Comparison of ENCODE assay signal across 14 cellular contexts in the genomic region with DNA sequence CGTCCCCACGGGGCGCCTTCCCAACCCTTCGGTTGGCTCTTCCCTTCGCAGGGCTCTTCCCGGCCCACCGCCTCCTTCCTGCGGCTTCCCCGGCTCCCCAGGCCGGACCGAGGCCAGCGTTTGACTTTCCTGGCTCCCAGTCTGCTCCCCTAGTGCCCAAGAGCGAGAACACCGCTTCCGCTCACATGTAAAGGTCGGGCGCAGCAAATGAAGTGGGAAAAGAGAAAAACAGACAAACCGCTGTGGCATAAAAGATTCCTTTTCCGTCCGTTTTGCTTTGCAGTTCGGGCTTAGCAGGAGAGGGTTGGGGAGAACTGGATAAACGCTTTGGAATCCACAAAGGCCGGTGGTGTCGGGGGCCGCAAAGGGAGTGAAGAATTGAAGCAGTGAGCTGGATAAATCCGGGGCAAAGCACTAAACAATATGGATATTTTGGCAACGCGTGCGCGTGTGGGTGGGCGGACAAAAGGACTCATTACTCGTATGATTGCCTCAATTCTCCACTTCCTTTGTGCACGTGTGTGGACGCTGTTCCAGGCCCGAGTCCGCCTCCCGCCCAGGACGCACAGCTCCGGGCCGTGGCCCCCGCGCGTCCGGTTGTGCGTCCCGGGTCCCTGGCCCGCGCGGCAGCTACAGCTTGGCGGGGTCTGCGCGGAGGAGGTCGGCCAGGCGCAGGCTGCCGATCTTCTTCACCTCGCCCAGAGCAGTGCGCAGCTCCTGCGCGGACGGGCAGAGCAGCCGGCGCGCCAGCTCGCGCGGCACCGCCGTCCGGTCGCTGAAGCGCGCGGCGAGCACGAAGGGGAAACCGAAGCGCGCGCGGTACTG. TPM values are rescaled to one million over a fixed set of nuclear protein-coding genes. Genes with fewer than 3 reads are reported as not detected.
DNase-seq lines count a peak whose midpoint lies in the region; ATAC-seq, FAIRE-seq and TF ChIP-seq lines count a peak whose summit lies in the region.
"Had no signal": no experiment of that assay in that cellular context is flagged by ENCODE, and none has a peak within 500 bp of the region (broad histone marks: within the 10 kb centered on the region; RNA-seq: fewer than 3 reads in every experiment).

No MANE protein-coding gene starts in this region.

- H3K4me1 ChIP-seq in HepG2 (ENCODE audit: insufficient read depth, low read length) (peaks cover 13% of the 10 kb centered on the region), suprapubic skin (peaks cover 36% of the 10 kb centered on the region)

- no peak for TF ChIP-seq RAD21 in HepG2 (CRISPR knock-in tag; IDR thresholded peaks at IDR 0.05)

- no peak overlapping the region for H3K27ac ChIP-seq in HepG2 (ENCODE audit: extremely low read length, insufficient read depth, low read length)
- no peak overlapping the region for H3K27ac ChIP-seq in suprapubic skin
- H3K27ac ChIP-seq: skin epidermis had no signal

- TF ChIP-seq EP300 in HepG2 (IDR thresholded peaks at IDR 0.05; ENCODE audit: low read depth in 2 of 2, low read length in 2 of 2) (no peak), HepG2 (CRISPR knock-in tag; IDR thresholded peaks at IDR 0.05; ENCODE audit: borderline replicate concordance) (no peak), suprapubic skin (IDR thresholded peaks at IDR 0.05) (no peak)

- TF ChIP-seq CTCF in HepG2 (CRISPR knock-in tag; IDR thresholded peaks at IDR 0.05): no peak
- no peak for TF ChIP-seq CTCF in suprapubic skin (IDR thresholded peaks at IDR 0.05)

- peaks cover 28% of the 10 kb centered on the region for H3K4me1 Mint-ChIP-seq in activated T-cell treated with anti-CD3 and anti-CD28 coated beads, Interleukin-2, amount 50 U/mL, for 72 hours (ENCODE audit: low read depth)
- H3K4me1 Mint-ChIP-seq in activated naive CD8-positive, alpha-beta T cell (ENCODE audit: low read depth): peaks cover 23% of the 10 kb centered on the region
- H3K4me1 Mint-ChIP-seq: activated T-helper 17 cell treated with anti-CD3 and anti-CD28 coated beads, Interleukin-2, amount 50 U/mL, for 72 hours had no signal

- H3K9me3 ChIP-seq in HepG2 (ENCODE audit: low read length): no peaks in the 10 kb centered on the region
- no peaks in the 10 kb centered on the region for H3K9me3 ChIP-seq in suprapubic skin

- POLR2A ChIA-PET in HepG2 (lab: Yijun Ruan, JAX): no interaction called here

- H3K36me3 ChIP-seq in HepG2 (replicated peaks in 1 of 2; ENCODE audit: control insufficient read depth in 1 of 2, insufficient read depth in 2 of 2, low read length in 2 of 2): no peaks in the 10 kb centered on the region
- H3K36me3 ChIP-seq in suprapubic skin: no peaks in the 10 kb centered on the region

- no peaks in the 10 kb centered on the region for H4K20me1 ChIP-seq in HepG2 (ENCODE audit: insufficient read depth, low read length)

- no peak for ATAC-seq in activated T-cell treated with anti-CD3 and anti-CD28 coated beads, Interleukin-2, amount 50 U/mL, for 72 hours (replicated peaks in 1 of 2)
- peak; percentile 24; the same call in 2 of the 3 replicates for ATAC-seq in HepG2
- no peak for ATAC-seq in GM21381 (IDR thresholded peaks at IDR 0.05; ENCODE audit: unreplicated experiment)
- ATAC-seq: activated T-helper 17 cell treated with anti-CD3 and anti-CD28 coated beads, Interleukin-2, amount 50 U/mL, for 72 hours; HCT116 had no signal

- no peak for DNase-seq in activated T-cell treated with anti-CD3 and anti-CD28 coated beads, Interleukin-2, amount 50 U/mL, for 72 hours
- no peak for DNase-seq in activated T-cell treated with anti-CD3 and anti-CD28 coated beads for 4 hours
- DNase-seq in HepG2 (ENCODE audit: low spot score): no peak
- DNase-seq in suprapubic skin (ENCODE audit: low spot score in 2 of 2): peak in 1 of 2 donors; percentile 41
- DNase-seq in stimulated activated CD4-positive, alpha-beta T cell treated with anti-CD3 and anti-CD28 coated beads, Interleukin-1b, Interleukin-23, amount 100 ng/mL, for 48 hours: no peak
- no peak for DNase-seq in NCI-H446 treated with DMSO at 0.1 percent for 48 hours (lab: John Stamatoyannopoulos, UW)
- DNase-seq: NCI-H2227 treated with DMSO at 0.1 percent for 48 hours had no signal

- no peaks in the 10 kb centered on the region for H3K79me2 ChIP-seq in HepG2 (ENCODE audit: insufficient read depth, low read length)

- H3K4me3 ChIP-seq in HepG2 (replicated peaks in 1 of 3; ENCODE audit: insufficient read depth in 1 of 3, low read depth in 2 of 3, low read length in 3 of 3) (no peak overlapping the region), suprapubic skin (peak overlapping the region; percentile 20)
- H3K4me3 ChIP-seq: skin epidermis had no signal

- H3K9me3 Mint-ChIP-seq in activated T-cell treated with anti-CD3 and anti-CD28 coated beads, Interleukin-2, amount 50 U/mL, for 72 hours: no peaks in the 10 kb centered on the region
- no peaks in the 10 kb centered on the region for H3K9me3 Mint-ChIP-seq in activated naive CD8-positive, alpha-beta T cell (ENCODE audit: low read depth)
- H3K9me3 Mint-ChIP-seq: activated T-helper 17 cell treated with anti-CD3 and anti-CD28 coated beads, Interleukin-2, amount 50 U/mL, for 72 hours had no signal

- in situ Hi-C loops in HepG2 (cut with HindIII; ENCODE audit: extremely low pct_ligation_motif_present, low pct_unique_long_range_greater_than_20kb): loop anchor here (10.0 to 25.0 kb wide), 2 partner anchors 490 to 613 kb away; no protein-coding TSS in a partner anchor

- peak overlapping the region; percentile 69 for H3K27ac Mint-ChIP-seq in activated T-cell treated with anti-CD3 and anti-CD28 coated beads, Interleukin-2, amount 50 U/mL, for 72 hours
- no peak overlapping the region for H3K27ac Mint-ChIP-seq in activated naive CD8-positive, alpha-beta T cell
- H3K27ac Mint-ChIP-seq: activated T-helper 17 cell treated with anti-CD3 and anti-CD28 coated beads, Interleukin-2, amount 50 U/mL, for 72 hours had no signal

- intact Hi-C loops in HepG2 (cut with micrococcal nuclease; ENCODE audit: unreplicated experiment): no loop called here

- CTCF ChIA-PET in HepG2 (lab: Yijun Ruan, JAX; ENCODE audit: low intra/inter-chr PET ratio, low total read pairs): no interaction called here

- no peaks in the 10 kb centered on the region for H3K36me3 Mint-ChIP-seq in activated T-cell treated with anti-CD3 and anti-CD28 coated beads, Interleukin-2, amount 50 U/mL, for 72 hours (ENCODE audit: insufficient read depth in 2 of 2)
- no peaks in the 10 kb centered on the region for H3K36me3 Mint-ChIP-seq in activated naive CD8-positive, alpha-beta T cell

- peak overlapping the region; percentile 28 to 49 for H3K4me3 Mint-ChIP-seq in activated T-cell treated with anti-CD3 and anti-CD28 coated beads, Interleukin-2, amount 50 U/mL, for 72 hours
- peak overlapping the region; percentile 38 for H3K4me3 Mint-ChIP-seq in activated naive CD8-positive, alpha-beta T cell

- H3K27me3 ChIP-seq in HepG2 (ENCODE audit: control insufficient read depth in 1 of 2, insufficient read depth in 2 of 2, low read length in 2 of 2): peaks cover 10 to 68% of the 10 kb centered on the region in 2 experiments
- H3K27me3 ChIP-seq in suprapubic skin: peaks cover 100% of the 10 kb centered on the region

- H2AFZ ChIP-seq in HepG2 (ENCODE audit: low read length): no peak overlapping the region

- H3K9ac ChIP-seq in HepG2 (ENCODE audit: insufficient read depth, low read depth, low read length): no peak overlapping the region

- H3K27me3 Mint-ChIP-seq in activated T-cell treated with anti-CD3 and anti-CD28 coated beads, Interleukin-2, amount 50 U/mL, for 72 hours (ENCODE audit: low read depth): peaks cover 90% of the 10 kb centered on the region
- peaks cover 49% of the 10 kb centered on the region for H3K27me3 Mint-ChIP-seq in activated naive CD8-positive, alpha-beta T cell

- 35% methylated on average over 32 of the region's 80 CpGs for WGBS in HepG2 (ENCODE audit: low lambda C conversion rate)
- 6% methylated on average over 43 of the region's 80 CpGs for WGBS in suprapubic skin

- no peak for FAIRE-seq in HepG2 (lab: Jason Lieb, UNC)

- no peak overlapping the region; the same call in 1 of the 2 replicates for H3K4me2 ChIP-seq in HepG2 (ENCODE audit: low read depth, low read length)

- TF ChIP-seq POLR2A in HepG2 (IDR thresholded peaks at IDR 0.05; ENCODE audit: insufficient read depth in 1 of 2, low read depth in 2 of 2, low read length in 2 of 2) (no peak), suprapubic skin (IDR thresholded peaks at IDR 0.05) (no peak)

- no TSS peak for BruUV-seq in HepG2 (replicated peaks; lab: Mats Ljungman, UMichigan)

RNA-seq across cellular contexts. Expression of a gene that starts 8.6 kb away (rescaled TPM):
- not detected for total RNA-seq in activated T-cell treated with anti-CD3 and anti-CD28 coated beads, Interleukin-2, amount 50 U/mL, for 72 hours
- total RNA-seq in HepG2 (2016; rRNA removed; fragmentation: Illumina TruSeq; extraction: Trizol): 0.04 TPM in 1 of 2 replicates, not detected in the other
- total RNA-seq in HepG2 (2016; cell fraction: cytosol; rRNA removed; fragmentation: Illumina TruSeq; extraction: Trizol; ENCODE audit: low read depth): 0.09 TPM in 1 of 2 replicates, not detected in the other
- total RNA-seq in HepG2 (2016; cell fraction: insoluble cytoplasmic fraction; rRNA removed; fragmentation: Illumina TruSeq; extraction: Trizol): 0.04 TPM in 1 of 2 replicates, not detected in the other
- 0.14 and 0.25 TPM in 2 replicates for total RNA-seq in HepG2 (2016; cell fraction: membrane; rRNA removed; fragmentation: Illumina TruSeq; extraction: Trizol)
- not detected in 2 replicates for total RNA-seq in HepG2 (2016; cell fraction: nucleus; rRNA removed; fragmentation: Illumina TruSeq; extraction: Trizol)
- polyA plus RNA-seq in HepG2 (2011; rRNA removed): not detected in 2 replicates
- not detected in 2 replicates for polyA plus RNA-seq in HepG2 (2011; cell fraction: cytosol; rRNA removed)
- polyA plus RNA-seq in HepG2 (2011; cell fraction: nucleus; rRNA removed): 0.27 TPM in 1 of 2 replicates, not detected in the other
- not detected in 2 replicates for polyA plus RNA-seq in HepG2 (2012)
- polyA plus RNA-seq in HepG2 (2016; cell fraction: cytosol; fragmentation: Illumina TruSeq; extraction: Trizol; ENCODE audit: low read depth): 0.02 and 0.08 TPM in 2 replicates
- not detected in 2 replicates for polyA plus RNA-seq in HepG2 (2016; cell fraction: insoluble cytoplasmic fraction; fragmentation: Illumina TruSeq; extraction: Trizol; ENCODE audit: low read depth)
- polyA plus RNA-seq in HepG2 (2016; cell fraction: membrane; fragmentation: Illumina TruSeq; extraction: Trizol; ENCODE audit: low read depth): 0.22 TPM in 1 of 2 replicates, not detected in the other
- polyA plus RNA-seq in HepG2 (2016; cell fraction: nucleus; fragmentation: Illumina TruSeq; extraction: Trizol; ENCODE audit: insufficient read depth, low read depth): not detected in 2 replicates
- not detected in 2 replicates for polyA minus RNA-seq in HepG2 (2011; rRNA and poly(A)+ RNA removed; ENCODE audit: low replicate concordance)
- polyA minus RNA-seq in HepG2 (2011; cell fraction: cytosol; rRNA and poly(A)+ RNA removed): not detected in 2 replicates
- polyA minus RNA-seq in HepG2 (2011; cell fraction: nucleus; rRNA and poly(A)+ RNA removed): 0.13 TPM in 1 of 2 replicates, not detected in the other
- total RNA-seq in suprapubic skin: not detected
- total RNA-seq: activated T-helper 17 cell treated with anti-CD3 and anti-CD28 coated beads, Interleukin-2, amount 50 U/mL, for 72 hours; LHCN-M2 had no signal

RNA-seq across cellular contexts. Expression of a gene that starts 10.8 kb away (rescaled TPM):
- not detected for total RNA-seq in activated T-cell treated with anti-CD3 and anti-CD28 coated beads, Interleukin-2, amount 50 U/mL, for 72 hours
- total RNA-seq in HepG2 (2016; rRNA removed; fragmentation: Illumina TruSeq; extraction: Trizol): not detected in 2 replicates
- not detected in 2 replicates for total RNA-seq in HepG2 (2016; cell fraction: cytosol; rRNA removed; fragmentation: Illumina TruSeq; extraction: Trizol; ENCODE audit: low read depth)
- total RNA-seq in HepG2 (2016; cell fraction: insoluble cytoplasmic fraction; rRNA removed; fragmentation: Illumina TruSeq; extraction: Trizol): not detected in 2 replicates
- total RNA-seq in HepG2 (2016; cell fraction: membrane; rRNA removed; fragmentation: Illumina TruSeq; extraction: Trizol): not detected in 2 replicates
- not detected in 2 replicates for total RNA-seq in HepG2 (2016; cell fraction: nucleus; rRNA removed; fragmentation: Illumina TruSeq; extraction: Trizol)
- polyA plus RNA-seq in HepG2 (2011; rRNA removed): not detected in 2 replicates
- polyA plus RNA-seq in HepG2 (2011; cell fraction: cytosol; rRNA removed): not detected in 2 replicates
- polyA plus RNA-seq in HepG2 (2011; cell fraction: nucleus; rRNA removed): not detected in 2 replicates
- not detected in 2 replicates for polyA plus RNA-seq in HepG2 (2012)
- polyA plus RNA-seq in HepG2 (2016; cell fraction: cytosol; fragmentation: Illumina TruSeq; extraction: Trizol; ENCODE audit: low read depth): not detected in 2 replicates
- polyA plus RNA-seq in HepG2 (2016; cell fraction: insoluble cytoplasmic fraction; fragmentation: Illumina TruSeq; extraction: Trizol; ENCODE audit: low read depth): not detected in 2 replicates
- not detected in 2 replicates for polyA plus RNA-seq in HepG2 (2016; cell fraction: membrane; fragmentation: Illumina TruSeq; extraction: Trizol; ENCODE audit: low read depth)
- not detected in 2 replicates for polyA plus RNA-seq in HepG2 (2016; cell fraction: nucleus; fragmentation: Illumina TruSeq; extraction: Trizol; ENCODE audit: insufficient read depth, low read depth)
- polyA minus RNA-seq in HepG2 (2011; rRNA and poly(A)+ RNA removed; ENCODE audit: low replicate concordance): not detected in 2 replicates
- not detected in 2 replicates for polyA minus RNA-seq in HepG2 (2011; cell fraction: cytosol; rRNA and poly(A)+ RNA removed)
- not detected in 2 replicates for polyA minus RNA-seq in HepG2 (2011; cell fraction: nucleus; rRNA and poly(A)+ RNA removed)
- total RNA-seq in suprapubic skin: not detected
- total RNA-seq: activated T-helper 17 cell treated with anti-CD3 and anti-CD28 coated beads, Interleukin-2, amount 50 U/mL, for 72 hours; LHCN-M2 had no signal

RNA-seq across cellular contexts. Expression of a gene that starts 57.9 kb away (rescaled TPM):
- total RNA-seq in activated T-cell treated with anti-CD3 and anti-CD28 coated beads, Interleukin-2, amount 50 U/mL, for 72 hours: not detected
- total RNA-seq in HepG2 (2016; rRNA removed; fragmentation: Illumina TruSeq; extraction: Trizol): 0.07 TPM in 1 of 2 replicates, not detected in the other
- not detected in 2 replicates for total RNA-seq in HepG2 (2016; cell fraction: cytosol; rRNA removed; fragmentation: Illumina TruSeq; extraction: Trizol; ENCODE audit: low read depth)
- 0.06 and 0.12 TPM in 2 replicates for total RNA-seq in HepG2 (2016; cell fraction: insoluble cytoplasmic fraction; rRNA removed; fragmentation: Illumina TruSeq; extraction: Trizol)
- 0.09 and 0.14 TPM in 2 replicates for total RNA-seq in HepG2 (2016; cell fraction: membrane; rRNA removed; fragmentation: Illumina TruSeq; extraction: Trizol)
- total RNA-seq in HepG2 (2016; cell fraction: nucleus; rRNA removed; fragmentation: Illumina TruSeq; extraction: Trizol): not detected in 2 replicates
- polyA plus RNA-seq in HepG2 (2011; rRNA removed): not detected in 2 replicates
- 0.03 TPM in 1 of 2 replicates, not detected in the other for polyA plus RNA-seq in HepG2 (2011; cell fraction: cytosol; rRNA removed)
- polyA plus RNA-seq in HepG2 (2011; cell fraction: nucleus; rRNA removed): not detected in 2 replicates
- polyA plus RNA-seq in HepG2 (2012): 0.12 and 0.30 TPM in 2 replicates
- 0.26 and 0.31 TPM in 2 replicates for polyA plus RNA-seq in HepG2 (2016; cell fraction: cytosol; fragmentation: Illumina TruSeq; extraction: Trizol; ENCODE audit: low read depth)
- 0.61 TPM in 2 replicates for polyA plus RNA-seq in HepG2 (2016; cell fraction: insoluble cytoplasmic fraction; fragmentation: Illumina TruSeq; extraction: Trizol; ENCODE audit: low read depth)
- polyA plus RNA-seq in HepG2 (2016; cell fraction: membrane; fragmentation: Illumina TruSeq; extraction: Trizol; ENCODE audit: low read depth): 0.36 and 0.37 TPM in 2 replicates
- polyA plus RNA-seq in HepG2 (2016; cell fraction: nucleus; fragmentation: Illumina TruSeq; extraction: Trizol; ENCODE audit: insufficient read depth, low read depth): 0.48 and 0.71 TPM in 2 replicates
- polyA minus RNA-seq in HepG2 (2011; rRNA and poly(A)+ RNA removed; ENCODE audit: low replicate concordance): not detected in 2 replicates
- polyA minus RNA-seq in HepG2 (2011; cell fraction: cytosol; rRNA and poly(A)+ RNA removed): not detected in 2 replicates
- 0.12 TPM in 1 of 2 replicates, not detected in the other for polyA minus RNA-seq in HepG2 (2011; cell fraction: nucleus; rRNA and poly(A)+ RNA removed)
- total RNA-seq in suprapubic skin: not detected
- total RNA-seq: activated T-helper 17 cell treated with anti-CD3 and anti-CD28 coated beads, Interleukin-2, amount 50 U/mL, for 72 hours; LHCN-M2; mesenteric fat pad had no signal
